10 cellular contexts compared by ENCODE assay signal in genomic region chr17:28370744-28371103, GRCh38. TPM values are rescaled to one million over a fixed set of nuclear protein-coding genes. Genes with fewer than 3 reads are reported as not detected.
A peak's percentile ranks its signal among the peaks of the same experiment; 100 is the strongest.
DNase-seq lines count a peak whose midpoint lies in the region; TF ChIP-seq lines count a peak whose summit lies in the region.
"Had no signal": no experiment of that assay in that cellular context is flagged by ENCODE, and none has a peak within 500 bp of the region (broad histone marks: within the 10 kb centered on the region; RNA-seq: fewer than 3 reads in every experiment).

No MANE protein-coding gene starts in this region.

- POLR2A ChIA-PET in HEK293 (lab: Yijun Ruan, JAX), result interaction anchor here (1.1 to 7.1 kb wide), 4 partner anchors 10 to 35 kb away, joined by 4 to 66 read pairs (median 12); partner anchors contain the start of genes IFT20, POLDIP2, SLC46A1 and TNFAIP1

- no peak for TF ChIP-seq EP300 in sigmoid colon (IDR thresholded peaks at IDR 0.05)

- WGBS in sigmoid colon, 2 donors, result 56 to 76% methylated on average over 1 of the region's 1 CpG

- H3K36me3 ChIP-seq in HEK293 (ENCODE audit: control insufficient read depth in 2 of 2, insufficient read depth in 1 of 2, low read length in 2 of 2), result no peaks in the 10 kb centered on the region; a peak in 1 of 3 replicates
- no peaks in the 10 kb centered on the region for H3K36me3 ChIP-seq in sigmoid colon

- H3K9me3 ChIP-seq in HEK293 (ENCODE audit: control insufficient read depth, insufficient read depth, low read depth, low read length), result no peaks in the 10 kb centered on the region
- H3K9me3 ChIP-seq in sigmoid colon, result no peaks in the 10 kb centered on the region

- H3K27me3 ChIP-seq in sigmoid colon, result no peaks in the 10 kb centered on the region

- CTCF ChIA-PET in HEK293 (lab: Yijun Ruan, JAX), result interaction anchor here (0.6 to 1.5 kb wide), 4 partner anchors 8 to 169 kb away, joined by 3 to 6 read pairs (median 4); no protein-coding TSS in a partner anchor

- TF ChIP-seq CTCF in HEK293 (tag by site-specific recombination; IDR thresholded peaks at IDR 0.05) (no peak), VCaP (conservative IDR thresholded peaks at IDR 0.05) (no peak), fibroblast of villous mesenchyme (IDR thresholded peaks at IDR 0.05; ENCODE audit: insufficient read depth, low read depth, low read length) (no peak), sigmoid colon (IDR thresholded peaks at IDR 0.05) (no peak)

- H3K4me1 ChIP-seq in HEK293 (ENCODE audit: control insufficient read depth, insufficient read depth, low read length) (peaks cover 13% of the 10 kb centered on the region), sigmoid colon (peaks cover 0 to 31% (median 29%) of the 10 kb centered on the region in 4 donors)

- TF ChIP-seq POLR2A in sigmoid colon (IDR thresholded peaks at IDR 0.05), result no peak

- no peak overlapping the region for H3K4me3 ChIP-seq in HEK293 (ENCODE audit: low read depth, low read length)
- peak overlapping the region; percentile 73 for H3K4me3 ChIP-seq in fibroblast of villous mesenchyme (ENCODE audit: low read depth, low read length)
- H3K4me3 ChIP-seq in sigmoid colon, result peak overlapping the region in 2 of 4 donors; percentile 62 to 64

- DNase-seq in fibroblast of villous mesenchyme (ENCODE audit: low read depth) (no peak), sigmoid colon (no peak), NOMO-1 treated with DMSO at 0.1 percent for 48 hours (lab: John Stamatoyannopoulos, UW; ENCODE audit: unreplicated experiment) (no peak), Ammon's horn (ENCODE audit: low spot score) (no peak), DMS 273 treated with DMSO at 0.1 percent for 48 hours (lab: John Stamatoyannopoulos, UW) (no peak), SHP77 (lab: John Stamatoyannopoulos, UW) (no peak)

- intact Hi-C loops in sigmoid colon (cut with DNase I), result no loop called here

- H3K27ac ChIP-seq in HEK293 (ENCODE audit: extremely low read depth, low read depth, low read length), result peak overlapping the region; percentile 11
- H3K27ac ChIP-seq in VCaP, result peak overlapping the region; percentile 99
- peak overlapping the region; percentile 76 to 82 (median 79) for H3K27ac ChIP-seq in sigmoid colon
- H3K27ac ChIP-seq: HL-60 had no signal

TF ChIP-seq in HEK293, 187 proteins besides CTCF, POLR2A, EP300 and RAD21 (continues in another document):
- TF ChIP-seq, protein P1, sequence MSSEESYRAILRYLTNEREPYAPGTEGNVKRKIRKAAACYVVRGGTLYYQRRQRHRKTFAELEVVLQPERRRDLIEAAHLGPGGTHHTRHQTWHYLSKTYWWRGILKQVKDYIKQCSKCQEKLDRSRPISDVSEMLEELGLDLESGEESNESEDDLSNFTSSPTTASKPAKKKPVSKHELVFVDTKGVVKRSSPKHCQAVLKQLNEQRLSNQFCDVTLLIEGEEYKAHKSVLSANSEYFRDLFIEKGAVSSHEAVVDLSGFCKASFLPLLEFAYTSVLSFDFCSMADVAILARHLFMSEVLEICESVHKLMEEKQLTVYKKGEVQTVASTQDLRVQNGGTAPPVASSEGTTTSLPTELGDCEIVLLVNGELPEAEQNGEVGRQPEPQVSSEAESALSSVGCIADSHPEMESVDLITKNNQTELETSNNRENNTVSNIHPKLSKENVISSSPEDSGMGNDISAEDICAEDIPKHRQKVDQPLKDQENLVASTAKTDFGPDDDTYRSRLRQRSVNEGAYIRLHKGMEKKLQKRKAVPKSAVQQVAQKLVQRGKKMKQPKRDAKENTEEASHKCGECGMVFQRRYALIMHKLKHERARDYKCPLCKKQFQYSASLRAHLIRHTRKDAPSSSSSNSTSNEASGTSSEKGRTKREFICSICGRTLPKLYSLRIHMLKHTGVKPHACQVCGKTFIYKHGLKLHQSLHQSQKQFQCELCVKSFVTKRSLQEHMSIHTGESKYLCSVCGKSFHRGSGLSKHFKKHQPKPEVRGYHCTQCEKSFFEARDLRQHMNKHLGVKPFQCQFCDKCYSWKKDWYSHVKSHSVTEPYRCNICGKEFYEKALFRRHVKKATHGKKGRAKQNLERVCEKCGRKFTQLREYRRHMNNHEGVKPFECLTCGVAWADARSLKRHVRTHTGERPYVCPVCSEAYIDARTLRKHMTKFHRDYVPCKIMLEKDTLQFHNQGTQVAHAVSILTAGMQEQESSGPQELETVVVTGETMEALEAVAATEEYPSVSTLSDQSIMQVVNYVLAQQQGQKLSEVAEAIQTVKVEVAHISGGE (tag by site-specific recombination; conservative IDR thresholded peaks at IDR 0.05; ENCODE audit: low read depth), result no peak
- TF ChIP-seq ZNF214 (tag by site-specific recombination; IDR thresholded peaks at IDR 0.05; ENCODE audit: borderline replicate concordance), result no peak
- TF ChIP-seq, protein P2, sequence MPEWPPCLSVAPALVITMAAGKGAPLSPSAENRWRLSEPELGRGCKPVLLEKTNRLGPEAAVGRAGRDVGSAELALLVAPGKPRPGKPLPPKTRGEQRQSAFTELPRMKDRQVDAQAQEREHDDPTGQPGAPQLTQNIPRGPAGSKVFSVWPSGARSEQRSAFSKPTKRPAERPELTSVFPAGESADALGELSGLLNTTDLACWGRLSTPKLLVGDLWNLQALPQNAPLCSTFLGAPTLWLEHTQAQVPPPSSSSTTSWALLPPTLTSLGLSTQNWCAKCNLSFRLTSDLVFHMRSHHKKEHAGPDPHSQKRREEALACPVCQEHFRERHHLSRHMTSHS (tag by site-specific recombination; IDR thresholded peaks at IDR 0.05), result no peak
- TF ChIP-seq ZNF521 (tag by site-specific recombination; IDR thresholded peaks at IDR 0.05), result no peak
- TF ChIP-seq ZNF184 (tag by site-specific recombination; IDR thresholded peaks at IDR 0.05), result no peak
- TF ChIP-seq ZNF654 (tag by site-specific recombination; IDR thresholded peaks at IDR 0.05; ENCODE audit: low read depth), result no peak
- TF ChIP-seq ZNF76 (tag by site-specific recombination; IDR thresholded peaks at IDR 0.05; ENCODE audit: borderline replicate concordance, low read depth), result no peak
- no peak for TF ChIP-seq ZNF529 (tag by site-specific recombination; IDR thresholded peaks at IDR 0.05; ENCODE audit: insufficient replicate concordance)
- no peak for TF ChIP-seq ZNF626 (tag by site-specific recombination; IDR thresholded peaks at IDR 0.05)
- TF ChIP-seq ZNF555 (tag by site-specific recombination; conservative IDR thresholded peaks at IDR 0.05), result no peak
- TF ChIP-seq ZNF416 (tag by site-specific recombination; IDR thresholded peaks at IDR 0.05), result no peak
- TF ChIP-seq ZBTB10 (tag by site-specific recombination; IDR thresholded peaks at IDR 0.05), result no peak
- TF ChIP-seq TCF7L2 (IDR thresholded peaks at IDR 0.05; ENCODE audit: borderline replicate concordance, low read depth, low read length), result no peak
- TF ChIP-seq ZBTB49 (tag by site-specific recombination; IDR thresholded peaks at IDR 0.05; ENCODE audit: low read depth), result no peak
- no peak for TF ChIP-seq ZNF473 (tag by site-specific recombination; IDR thresholded peaks at IDR 0.05)

RNA-seq across cellular contexts. Expression of gene VTN, which starts 0.6 kb away (rescaled TPM):
- total RNA-seq in fibroblast of villous mesenchyme (5.2 and 10.0 TPM in 2 replicates), sigmoid colon (1 to 10 TPM in 1 of 4 donors, under 1 TPM in 3; 0.16 to 1.9 (median 0.38) TPM)
- polyA plus RNA-seq in sigmoid colon, result under 1 TPM in 2 of 3 donors, not detected in 1; 0.45 to 0.60 TPM

RNA-seq across cellular contexts. Expression of gene SARM1, which starts 0.8 kb away (rescaled TPM):
- total RNA-seq in fibroblast of villous mesenchyme (12.9 and 16.4 TPM in 2 replicates), sigmoid colon (10 to 100 TPM in 2 of 4 donors, 1 to 10 TPM in 2; 7.7 to 13.3 (median 10.1) TPM)
- 10 to 100 TPM in 1 of 3 donors, 1 to 10 TPM in 2; 3.5 to 10.2 (median 6.0) TPM for polyA plus RNA-seq in sigmoid colon

RNA-seq across cellular contexts. Expression of gene SEBOX, which starts 5.7 kb away (rescaled TPM):
- total RNA-seq in fibroblast of villous mesenchyme (not detected in 2 replicates), sigmoid colon (not detected)
- not detected for polyA plus RNA-seq in sigmoid colon
- total RNA-seq: T-helper 1 cell treated with Interleukin-12 subunit alpha and Interleukin-12 subunit beta and Interleukin-4 antibody, amounts not matched to agents 30 ng/mL and 1 ng/mL, for 36 hours had no signal

RNA-seq across cellular contexts. Expression of gene POLDIP2, which starts 13.4 kb away (rescaled TPM):
- total RNA-seq in fibroblast of villous mesenchyme (85.5 and 88.9 TPM in 2 replicates), sigmoid colon (10 to 100 TPM; 55.8 to 65.6 (median 59.3) TPM)
- 10 to 100 TPM; 66.1 to 80.5 (median 75.6) TPM for polyA plus RNA-seq in sigmoid colon

RNA-seq across cellular contexts. Expression of gene TNFAIP1, which starts 35.2 kb away (rescaled TPM):
- total RNA-seq in fibroblast of villous mesenchyme, result 35.1 and 50.1 TPM in 2 replicates
- 10 to 100 TPM; 14.6 to 20.8 (median 17.1) TPM for total RNA-seq in sigmoid colon
- 10 to 100 TPM; 15.0 to 18.5 (median 17.9) TPM for polyA plus RNA-seq in sigmoid colon

Comparison
In these comparisons a context has a peak if more than half of its experiments do, and no peak if none do; other contexts are left out.
1. H3K27ac ChIP-seq: peak in every context shown above with its lines; median percentile 99 in VCaP; 79 in sigmoid colon; 11 in HEK293.